Comparison of ENCODE assay signal across 8 cellular contexts in genomic region chr16:85029413-85029794, GRCh38. TPM values are rescaled to one million over a fixed set of nuclear protein-coding genes. Genes with fewer than 3 reads are reported as not detected.
A peak's percentile ranks its signal among the peaks of the same experiment; 100 is the strongest.
DNase-seq lines count a peak whose midpoint lies in the region; ATAC-seq, FAIRE-seq and TF ChIP-seq lines count a peak whose summit lies in the region.

No MANE protein-coding gene starts in this region.

- H3K9me3 Mint-ChIP-seq in activated CD8-positive, alpha-beta T cell treated with anti-CD3 and anti-CD28 coated beads, Interleukin-2, amount 10 ng/mL, durations not matched to agents 7 days and 5 days (ENCODE audit: insufficient read depth) = no peaks in the 10 kb centered on the region

- H3K27ac ChIP-seq in endothelial cell of umbilical vein (ENCODE audit: insufficient read depth, low read depth, low read length) = no peak overlapping the region
- peak overlapping the region; percentile 48 for H3K27ac ChIP-seq in skeletal muscle tissue (ENCODE audit: low read depth, low read length)

- no TSS peak for BruUV-seq in endothelial cell of umbilical vein (replicated peaks; lab: Mats Ljungman, UMichigan)

- H3K36me3 ChIP-seq in endothelial cell of umbilical vein (ENCODE audit: control insufficient read depth in 2 of 2, extremely low read depth in 1 of 2, insufficient read depth in 2 of 2, low read length in 2 of 2) (no peaks in the 10 kb centered on the region), skeletal muscle tissue (ENCODE audit: control insufficient read depth in 3 of 3, insufficient read depth in 3 of 3, low read length in 3 of 3) (peaks cover 0 to 3% (median 3%) of the 10 kb centered on the region in 3 donors)

- no peaks in the 10 kb centered on the region for H3K36me3 Mint-ChIP-seq in activated CD8-positive, alpha-beta T cell treated with anti-CD3 and anti-CD28 coated beads, Interleukin-2, amount 10 ng/mL, durations not matched to agents 7 days and 5 days (ENCODE audit: low read depth)

- CTCF ChIA-PET in activated CD8-positive, alpha-beta T cell treated with anti-CD3 and anti-CD28 coated beads, Interleukin-2, amount 10 ng/mL, durations not matched to agents 7 days and 5 days (lab: Charles Lee) = interaction anchor here (2.5 kb wide), 1 partner anchor 57 kb away, joined by 10 read pairs; no protein-coding TSS in a partner anchor
- CTCF ChIA-PET in endothelial cell of umbilical vein (lab: Charles Lee) = interaction anchor here (2.1 kb wide), 1 partner anchor 57 kb away, joined by 11 read pairs; no protein-coding TSS in a partner anchor

- peak; percentile 56 for DNase-seq in Daoy (ENCODE audit: low read depth)
- DNase-seq in LHCN-M2 (ENCODE audit: low read depth) = peak; percentile 50
- DNase-seq in activated CD8-positive, alpha-beta T cell treated with anti-CD3 and anti-CD28 coated beads, Interleukin-2, amount 10 ng/mL, durations not matched to agents 7 days and 5 days = peak; percentile 71
- no peak for DNase-seq in endothelial cell of umbilical vein (ENCODE audit: low read depth, low spot score)
- no peak for DNase-seq in SHP77 treated with DMSO at 0.1 percent for 48 hours (lab: John Stamatoyannopoulos, UW)
- DNase-seq in amygdala (lab: John Stamatoyannopoulos, UW) = no peak

- no peaks in the 10 kb centered on the region for H3K27me3 ChIP-seq in endothelial cell of umbilical vein (ENCODE audit: control insufficient read depth in 2 of 2, insufficient read depth in 2 of 2, low read length in 2 of 2)
- H3K27me3 ChIP-seq in skeletal muscle tissue (ENCODE audit: control insufficient read depth in 3 of 3, insufficient read depth in 3 of 3, low read length in 3 of 3) = no peaks in the 10 kb centered on the region

- intact Hi-C loops in endothelial cell of umbilical vein (cut with micrococcal nuclease) = loop anchor here (5.0 kb wide), 1 partner anchor 58 kb away; no protein-coding TSS in a partner anchor

- peak overlapping the region; percentile 80 for H3K27ac Mint-ChIP-seq in activated CD8-positive, alpha-beta T cell treated with anti-CD3 and anti-CD28 coated beads, Interleukin-2, amount 10 ng/mL, durations not matched to agents 7 days and 5 days

- H3K9me3 ChIP-seq in endothelial cell of umbilical vein (replicated peaks; ENCODE audit: control insufficient read depth, insufficient read depth, low read length) (no peaks in the 10 kb centered on the region), skeletal muscle tissue (ENCODE audit: control insufficient read depth in 3 of 3, low read length in 3 of 3) (no peaks in the 10 kb centered on the region)

- peak overlapping the region; percentile 69 for H3K4me2 ChIP-seq in endothelial cell of umbilical vein (ENCODE audit: insufficient read depth, low read length)

- H4K20me1 ChIP-seq in endothelial cell of umbilical vein (replicated peaks; ENCODE audit: control insufficient read depth, extremely low read depth, insufficient read depth, low read length) = no peaks in the 10 kb centered on the region

- H3K9me1 ChIP-seq in endothelial cell of umbilical vein (replicated peaks; ENCODE audit: control insufficient read depth, extremely low read depth, insufficient read depth, low read length) = no peaks in the 10 kb centered on the region

- peaks cover 41% of the 10 kb centered on the region for H3K4me1 Mint-ChIP-seq in activated CD8-positive, alpha-beta T cell treated with anti-CD3 and anti-CD28 coated beads, Interleukin-2, amount 10 ng/mL, durations not matched to agents 7 days and 5 days (ENCODE audit: low read depth)

- no peaks in the 10 kb centered on the region for H3K27me3 Mint-ChIP-seq in activated CD8-positive, alpha-beta T cell treated with anti-CD3 and anti-CD28 coated beads, Interleukin-2, amount 10 ng/mL, durations not matched to agents 7 days and 5 days (ENCODE audit: low read depth)

- H2AFZ ChIP-seq in endothelial cell of umbilical vein (ENCODE audit: low read depth, low read length) = no peak overlapping the region

- POLR2A ChIA-PET in activated CD8-positive, alpha-beta T cell treated with anti-CD3 and anti-CD28 coated beads, Interleukin-2, amount 10 ng/mL, durations not matched to agents 7 days and 5 days (lab: Charles Lee) = no interaction called here
- POLR2A ChIA-PET in endothelial cell of umbilical vein (lab: Charles Lee) = no interaction called here

- H3K4me3 Mint-ChIP-seq in activated CD8-positive, alpha-beta T cell treated with anti-CD3 and anti-CD28 coated beads, Interleukin-2, amount 10 ng/mL, durations not matched to agents 7 days and 5 days = peak overlapping the region; percentile 87

- no peak overlapping the region for H3K9ac ChIP-seq in endothelial cell of umbilical vein (replicated peaks; ENCODE audit: extremely low read depth, insufficient read depth, low read length)
- no peak overlapping the region for H3K9ac ChIP-seq in skeletal muscle tissue (ENCODE audit: low read depth in 1 of 3, low read length in 3 of 3)

- no peaks in the 10 kb centered on the region for H3K79me2 ChIP-seq in endothelial cell of umbilical vein (ENCODE audit: control insufficient read depth, insufficient read depth, low read length)

- H3K4me3 ChIP-seq in endothelial cell of umbilical vein (replicated peaks in 1 of 3; ENCODE audit: insufficient read depth in 1 of 3, low read depth in 1 of 3, low read length in 3 of 3) (no peak overlapping the region), skeletal muscle tissue (ENCODE audit: low read length in 3 of 3) (peak overlapping the region in 1 of 3 donors; percentile 45)

- ATAC-seq in activated CD8-positive, alpha-beta T cell treated with anti-CD3 and anti-CD28 coated beads, Interleukin-2, amount 10 ng/mL, durations not matched to agents 7 days and 5 days = peak; percentile 57
- no peak for ATAC-seq in GM21447 (IDR thresholded peaks at IDR 0.05; ENCODE audit: unreplicated experiment)

- peaks cover 24% of the 10 kb centered on the region for H3K4me1 ChIP-seq in endothelial cell of umbilical vein (ENCODE audit: control insufficient read depth, extremely low read depth, insufficient read depth, low read length)
- peaks cover 16 to 25% (median 21%) of the 10 kb centered on the region in 3 donors for H3K4me1 ChIP-seq in skeletal muscle tissue (ENCODE audit: control insufficient read depth in 3 of 3, insufficient read depth in 3 of 3, low read length in 3 of 3)

- dilution Hi-C loops in endothelial cell of umbilical vein (cut with MboI; ENCODE audit: extremely low pct_ligation_motif_present, low sequenced_read_pairs) = no loop called here

- no peak for TF ChIP-seq CTCF in endothelial cell of umbilical vein (IDR thresholded peaks at IDR 0.05; ENCODE audit: extremely low read depth in 1 of 2, insufficient read depth in 1 of 2, low read depth in 1 of 2, low read length in 2 of 2)

- no peak for TF ChIP-seq POLR2A in endothelial cell of umbilical vein (IDR thresholded peaks at IDR 0.05; ENCODE audit: low read depth, low read length)

- no peak for FAIRE-seq in endothelial cell of umbilical vein (lab: Jason Lieb, UNC)

TF ChIP-seq in endothelial cell of umbilical vein, 7 proteins besides CTCF, POLR2A, EP300 and RAD21:
- peak; percentile 54 for TF ChIP-seq FOS (IDR thresholded peaks at IDR 0.05; ENCODE audit: borderline replicate concordance, insufficient read depth, low read length)
- no peak for TF ChIP-seq MAX (IDR thresholded peaks at IDR 0.05; ENCODE audit: insufficient read depth, insufficient read length)
- no peak for TF ChIP-seq MYC (IDR thresholded peaks at IDR 0.05; ENCODE audit: low read depth, low read length)
- TF ChIP-seq EZH2 (IDR thresholded peaks at IDR 0.05; ENCODE audit: borderline replicate concordance, low read depth, low read length, severe bottlenecking) = no peak
- no peak for TF ChIP-seq GATA2 (IDR thresholded peaks at IDR 0.05; ENCODE audit: insufficient read depth, insufficient read length, low read depth, low read length)
- TF ChIP-seq JUN (IDR thresholded peaks at IDR 0.05; ENCODE audit: borderline replicate concordance, insufficient read depth, insufficient read length, low read depth) = peak; percentile 17
- TF ChIP-seq POLR2AphosphoS5 (IDR thresholded peaks at IDR 0.05; ENCODE audit: insufficient read depth, low read depth, low read length) = no peak
TF ChIP-seq in endothelial cell of umbilical vein: peak in this region for 2.

RNA-seq across cellular contexts. Expression of gene KIAA0513, which starts 1.8 kb away (rescaled TPM):
- total RNA-seq in Daoy (2014; rRNA removed; shearing (Covaris generic)) = 2.1 and 32.9 TPM in 2 replicates
- 11.4 and 12.8 TPM in 2 replicates for total RNA-seq in LHCN-M2 (2014; rRNA removed)
- 8.0 TPM for polyA plus RNA-seq in LHCN-M2 (2012)
- total RNA-seq in activated CD8-positive, alpha-beta T cell treated with anti-CD3 and anti-CD28 coated beads, Interleukin-2, amount 10 ng/mL, durations not matched to agents 7 days and 5 days = 1 to 10 TPM; 8.1 to 9.1 TPM
- total RNA-seq in endothelial cell of umbilical vein = 3.6 and 4.3 TPM in 2 replicates
- 1.8 and 2.2 TPM in 2 replicates for polyA plus RNA-seq in endothelial cell of umbilical vein
- 2.9 and 3.0 TPM in 2 replicates for polyA plus RNA-seq in endothelial cell of umbilical vein (2011; cell fraction: cytosol; rRNA removed)
- 2.4 and 3.5 TPM in 2 replicates for polyA plus RNA-seq in endothelial cell of umbilical vein (2011; cell fraction: nucleus; rRNA removed)
- 4.5 and 5.0 TPM in 2 replicates for polyA plus RNA-seq in endothelial cell of umbilical vein (2012)
- polyA minus RNA-seq in endothelial cell of umbilical vein = 2.0 and 4.6 TPM in 2 replicates
- 1.2 TPM for polyA minus RNA-seq in endothelial cell of umbilical vein (2011; cell fraction: cytosol; rRNA and poly(A)+ RNA removed)
- 1.8 and 3.3 TPM in 2 replicates for polyA minus RNA-seq in endothelial cell of umbilical vein (2011; cell fraction: nucleus; rRNA and poly(A)+ RNA removed)
- 5.7 TPM for total RNA-seq in skeletal muscle tissue

RNA-seq across cellular contexts. Expression of gene ZDHHC7, which starts 18.1 kb away (rescaled TPM):
- total RNA-seq in Daoy (2014; rRNA removed; shearing (Covaris generic)) = 27.7 and 34.4 TPM in 2 replicates
- 73.2 and 75.1 TPM in 2 replicates for total RNA-seq in LHCN-M2 (2014; rRNA removed)
- polyA plus RNA-seq in LHCN-M2 (2012) = 41.3 TPM
- total RNA-seq in activated CD8-positive, alpha-beta T cell treated with anti-CD3 and anti-CD28 coated beads, Interleukin-2, amount 10 ng/mL, durations not matched to agents 7 days and 5 days = 10 to 100 TPM; 28.1 to 28.7 TPM
- 40.4 and 44.1 TPM in 2 replicates for total RNA-seq in endothelial cell of umbilical vein
- polyA plus RNA-seq in endothelial cell of umbilical vein = 46.2 and 76.3 TPM in 2 replicates
- polyA plus RNA-seq in endothelial cell of umbilical vein (2011; cell fraction: cytosol; rRNA removed) = 49.9 and 51.5 TPM in 2 replicates
- 40.3 and 50.6 TPM in 2 replicates for polyA plus RNA-seq in endothelial cell of umbilical vein (2011; cell fraction: nucleus; rRNA removed)
- 50.8 and 52.5 TPM in 2 replicates for polyA plus RNA-seq in endothelial cell of umbilical vein (2012)
- 63.1 and 67.8 TPM in 2 replicates for polyA minus RNA-seq in endothelial cell of umbilical vein
- polyA minus RNA-seq in endothelial cell of umbilical vein (2011; cell fraction: cytosol; rRNA and poly(A)+ RNA removed) = 10.7 TPM
- polyA minus RNA-seq in endothelial cell of umbilical vein (2011; cell fraction: nucleus; rRNA and poly(A)+ RNA removed) = 26.5 and 33.4 TPM in 2 replicates
- 19.8 TPM for total RNA-seq in skeletal muscle tissue

Comparison
In these comparisons a context has a peak if more than half of its experiments do, and no peak if none do; other contexts are left out.
1. DNase-seq: peak in Daoy (single experiment), LHCN-M2 (single experiment) and activated CD8-positive, alpha-beta T cell treated with anti-CD3 and anti-CD28 coated beads, Interleukin-2, amount 10 ng/mL, durations not matched to agents 7 days and 5 days (single experiment); none in endothelial cell of umbilical vein (single experiment), SHP77 treated with DMSO at 0.1 percent for 48 hours (single experiment) and amygdala (0 of 56).